In the genomic region with DNA sequence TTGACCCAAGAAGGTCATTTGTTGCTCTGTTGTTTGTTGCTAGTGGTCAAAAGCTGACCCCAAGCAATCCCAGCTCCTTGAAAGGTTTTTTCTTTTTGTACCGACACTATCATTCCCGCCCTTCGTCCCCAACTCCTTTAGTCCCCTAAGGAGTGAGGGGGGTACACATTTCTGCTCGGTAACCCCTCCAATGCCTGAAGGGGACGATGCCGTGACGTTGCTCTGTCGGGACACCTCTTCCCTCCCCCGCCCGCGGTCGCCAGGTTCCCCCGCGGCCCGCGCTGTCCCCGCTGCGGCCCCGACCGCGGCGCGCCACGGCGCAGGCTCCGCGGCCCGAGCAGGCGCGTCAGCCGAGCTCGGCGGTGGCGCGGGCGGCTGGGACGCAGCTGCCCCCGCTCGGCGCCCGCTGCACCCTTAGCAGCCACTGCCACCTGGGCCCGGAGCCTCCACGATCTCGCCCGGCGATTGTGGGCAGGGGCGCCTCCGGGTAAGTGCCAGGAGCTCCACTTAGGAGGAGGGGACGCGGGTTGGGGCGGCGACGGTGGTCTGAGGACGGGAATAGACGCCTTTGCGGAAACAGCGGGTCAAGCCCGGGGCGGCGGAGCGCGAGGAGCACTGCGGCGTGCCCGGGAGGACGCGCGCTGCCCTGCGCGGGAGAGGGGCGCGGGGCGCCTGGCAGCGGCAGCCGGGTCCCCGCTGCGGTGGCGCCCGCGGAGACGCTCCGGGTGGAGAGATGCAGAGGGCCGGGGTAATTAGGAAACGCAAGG, we compare ENCODE assay signal across 9 cellular contexts. TPM values are rescaled to one million over a fixed set of nuclear protein-coding genes. Genes with fewer than 3 reads are reported as not detected.
DNase-seq lines count a peak whose midpoint lies in the region; ATAC-seq and TF ChIP-seq lines count a peak whose summit lies in the region.
"Had no signal": no experiment of that assay in that cellular context is flagged by ENCODE, and none has a peak within 500 bp of the region (broad histone marks: within the 10 kb centered on the region; RNA-seq: fewer than 3 reads in every experiment).

A gene (plus strand): TSS at position 340 of the 767 bp plus-strand sequence. CDS start 1,875 bp downstream, outside the sequence.

- CTCF ChIA-PET in Caco-2 (lab: Charles Lee) = no interaction called here

- no peaks in the 10 kb centered on the region for H3K4me1 ChIP-seq in Caco-2

- TF ChIP-seq CTCF in GM20000 (IDR thresholded peaks at IDR 0.05; ENCODE audit: extremely low read depth, missing control alignments) (no peak), Caco-2 (IDR thresholded peaks at IDR 0.05; ENCODE audit: insufficient read depth in 1 of 2, low read depth in 1 of 2, low read length in 1 of 2, severe bottlenecking in 1 of 2, unreplicated experiment in 1 of 2) (no peak)

- no peak within 1 kb of the TSS for H3K4me3 ChIP-seq in Caco-2 (ENCODE audit: low read depth, low read length)

- POLR2A ChIA-PET in Caco-2 (lab: Charles Lee) = no interaction called here

- intact Hi-C loops in Caco-2 (cut with micrococcal nuclease; ENCODE audit: unreplicated experiment) = no loop called here

- H3K27me3 ChIP-seq in Caco-2 (replicated peaks; ENCODE audit: control insufficient read depth, insufficient read depth, low read length) = no peaks in the 10 kb centered on the region

- no peaks in the 10 kb centered on the region for H3K36me3 Mint-ChIP-seq in Caco-2 (ENCODE audit: insufficient read depth, unreplicated experiment)
- H3K36me3 Mint-ChIP-seq: memory B cell had no signal

- H3K4me1 Mint-ChIP-seq in Caco-2 (ENCODE audit: low read depth, unreplicated experiment) = no peaks in the 10 kb centered on the region
- H3K4me1 Mint-ChIP-seq: memory B cell had no signal

- no peak for ATAC-seq in GM19035 (IDR thresholded peaks at IDR 0.05; ENCODE audit: unreplicated experiment)

- no peak within 1 kb of the TSS for H3K27ac Mint-ChIP-seq in Caco-2 (ENCODE audit: unreplicated experiment)
- H3K27ac Mint-ChIP-seq: memory B cell had no signal

- no TSS peak for BruUV-seq in Caco-2 (replicated peaks; lab: Mats Ljungman, UMichigan)

- H3K9me3 ChIP-seq in Caco-2 = no peaks in the 10 kb centered on the region

- no peak within 1 kb of the TSS for H3K4me3 Mint-ChIP-seq in Caco-2 (ENCODE audit: unreplicated experiment)
- H3K4me3 Mint-ChIP-seq: memory B cell had no signal

- H3K27me3 Mint-ChIP-seq in Caco-2 (ENCODE audit: insufficient read depth, unreplicated experiment) = peaks cover 4% of the 10 kb centered on the region

- H3K36me3 ChIP-seq in Caco-2 (ENCODE audit: control insufficient read depth, insufficient read depth, low read length) = no peaks in the 10 kb centered on the region

- no peaks in the 10 kb centered on the region for H3K9me3 Mint-ChIP-seq in Caco-2 (ENCODE audit: unreplicated experiment)

- DNase-seq in GM20000 (ENCODE audit: low spot score) (peak; percentile 24), RPMI7951 (ENCODE audit: low read depth) (peak; percentile 42), fibroblast of gingiva (ENCODE audit: low read depth) (peak; percentile 46), myocyte (ENCODE audit: low read depth) (peak; percentile 65), SIG-M5 (lab: John Stamatoyannopoulos, UW) (no peak), Caco-2 (no peak), cerebellar nuclear complex (lab: John Stamatoyannopoulos, UW) (no peak)

RNA-seq across cellular contexts. Expression of the gene that starts here (rescaled TPM):
- 9.8 and 11.1 TPM in 2 replicates for total RNA-seq in RPMI7951 (2014; rRNA removed; shearing (Covaris generic))
- total RNA-seq in myocyte (21.6 and 24.8 TPM in 2 replicates), Caco-2 (2022) (not detected in 2 replicates)
- 10.1 TPM for polyA plus RNA-seq in myocyte (2012)

Comparison
In these comparisons a context has a peak if more than half of its experiments do, and no peak if none do; other contexts are left out.
1. RNA of the gene that starts here (total RNA-seq): 21.6 to 24.8 TPM in myocyte and 9.8 to 11.1 TPM in RPMI7951; not detected in Caco-2; every median in the first group is over 10 times any median in the second.
2. DNase-seq: peak in GM20000 (single experiment), RPMI7951 (single experiment), fibroblast of gingiva (single experiment) and myocyte (single experiment); none in SIG-M5 (single experiment), Caco-2 (0 of 2) and cerebellar nuclear complex (0 of 2).